1 cellular context compared by ENCODE assay signal in genomic region chr9:40991741-40992471, GRCh38.
TF ChIP-seq lines count a peak whose summit lies in the region.
"Not testable (repeated sequence)": the region's sequence is repeated elsewhere in the genome, so short reads cannot be mapped to it uniquely, and the experiment has no call there.

No MANE protein-coding gene starts in this region.

TF ChIP-seq in K562, 482 proteins besides CTCF, POLR2A, EP300 and RAD21 (continued from another document and continues in another):
- TF ChIP-seq THAP12 (CRISPR knock-in tag; IDR thresholded peaks at IDR 0.05) (peak; percentile 40; the same call in 1 of the 2 replicates), ATF1 (tag; IDR thresholded peaks at IDR 0.05) (peak; percentile 75), GTF2F1 (IDR thresholded peaks at IDR 0.05; ENCODE audit: low read depth, low read length) (0 out of 2 replicates have a peak, but pooled peaks have one; percentile 52), TAF9B (IDR thresholded peaks at IDR 0.05; ENCODE audit: partially characterized antibody) (peak; percentile 80), MLLT1 (IDR thresholded peaks at IDR 0.05) (peak in 1 of 2 experiments; percentile 66; a peak in 2 of 4 replicates), ZBED1 (IDR thresholded peaks at IDR 0.05) (0 out of 2 replicates have a peak, but pooled peaks have one; percentile 31), NR2C1 (IDR thresholded peaks at IDR 0.05) (peak; percentile 66; the same call in 1 of the 2 replicates), NR2C1 (tag; IDR thresholded peaks at IDR 0.05) (peak; percentile 91), LCOR (CRISPR knock-in tag; IDR thresholded peaks at IDR 0.05) (peak; percentile 56; the same call in 1 of the 2 replicates), RBFOX2 (IDR thresholded peaks at IDR 0.05; ENCODE audit: low read depth, low read length) (peak; percentile 90), FOXK2 (conservative IDR thresholded peaks at IDR 0.05 in 1 of 2, IDR thresholded peaks at IDR 0.05 in 1 of 2; ENCODE audit: low read depth in 2 of 2) (peak; percentile 69 to 79), ZNF583 (CRISPR knock-in tag; IDR thresholded peaks at IDR 0.05) (0 out of 2 replicates have a peak, but pooled peaks have one; percentile 4), HDAC1 (IDR thresholded peaks at IDR 0.05) (peak in 1 of 2 experiments; percentile 54; a peak in 2 of 4 replicates), XRCC5 (IDR thresholded peaks at IDR 0.05; ENCODE audit: low read depth, low read length) (peak; percentile 77; the same call in 1 of the 2 replicates), ELF1 (tag; IDR thresholded peaks at IDR 0.05) (peak; percentile 99), NEUROD1 (IDR thresholded peaks at IDR 0.05; ENCODE audit: borderline replicate concordance, low read depth, low read length, partially characterized antibody) (peak; percentile 93), MGA (IDR thresholded peaks at IDR 0.05) (peak; percentile 61), ZBTB7A (IDR thresholded peaks at IDR 0.05; ENCODE audit: borderline replicate concordance, control insufficient read depth, low read depth, low read length) (peak; percentile 46; the same call in 1 of the 2 replicates), SP2 (IDR thresholded peaks at IDR 0.05; ENCODE audit: extremely low read depth, low read depth, low read length, poor library complexity, severe bottlenecking) (peak; percentile 7), TCF7 (IDR thresholded peaks at IDR 0.05; ENCODE audit: borderline replicate concordance) (peak; percentile 11; the same call in 1 of the 2 replicates), ETV5 (CRISPR knock-in tag; IDR thresholded peaks at IDR 0.05; ENCODE audit: low read depth) (peak; percentile 61), SAFB (IDR thresholded peaks at IDR 0.05; ENCODE audit: borderline replicate concordance, low read depth, low read length) (peak; percentile 93), CREM (IDR thresholded peaks at IDR 0.05; ENCODE audit: low read depth) (peak; percentile 67), ARID4B (CRISPR knock-in tag; IDR thresholded peaks at IDR 0.05) (peak; percentile 72), E2F1 (CRISPR knock-in tag; IDR thresholded peaks at IDR 0.05) (peak; percentile 54; the same call in 1 of the 2 replicates), FOXM1 (CRISPR knock-in tag; IDR thresholded peaks at IDR 0.05; ENCODE audit: low read depth) (peak; percentile 90), CTCFL (IDR thresholded peaks at IDR 0.05; ENCODE audit: borderline replicate concordance, insufficient read depth, low read depth, low read length, poor library complexity, severe bottlenecking) (peak; percentile 74), ZNF395 (CRISPR knock-in tag; IDR thresholded peaks at IDR 0.05) (0 out of 2 replicates have a peak, but pooled peaks have one; percentile 43)
- TF ChIP-seq ATF1 (CRISPR knock-in tag; IDR thresholded peaks at IDR 0.05); FOXM1 (IDR thresholded peaks at IDR 0.05; ENCODE audit: low read depth): not testable (repeated sequence)
